In genomic region chr1:23558872-23559135, GRCh38 we compare ENCODE assay signal across 8 cellular contexts. TPM values are rescaled to one million over a fixed set of nuclear protein-coding genes. Genes with fewer than 3 reads are reported as not detected.
DNase-seq lines count a peak whose midpoint lies in the region; FAIRE-seq and TF ChIP-seq lines count a peak whose summit lies in the region.

No MANE protein-coding gene starts in this region.

- peak overlapping the region; percentile 67 for H3K56ac ChIP-seq in H1 (replicated peaks; ENCODE audit: insufficient read length, low read depth, low read length)

- H4K5ac ChIP-seq in H1 (ENCODE audit: insufficient read length, low read depth, low read length): no peak overlapping the region

- no peak overlapping the region for H4K8ac ChIP-seq in H1 (ENCODE audit: extremely low read depth, insufficient read depth, low read length)

- H3K79me1 ChIP-seq in H1 (ENCODE audit: low read depth, low read length): no peaks in the 10 kb centered on the region; the same call in 1 of the 2 replicates

- no peak overlapping the region for H3K4ac ChIP-seq in H1 (replicated peaks; ENCODE audit: insufficient read length, low read depth, low read length)

- peak overlapping the region; percentile 84 for H3K9ac ChIP-seq in OCI-LY3 (ENCODE audit: low read length)
- peak overlapping the region; percentile 63 to 80 (median 76) for H3K9ac ChIP-seq in H1 (replicated peaks in 1 of 4; ENCODE audit: extremely low read depth in 1 of 4, low read depth in 3 of 4, low read length in 3 of 4)

- no peak overlapping the region for H3K23ac ChIP-seq in H1 (ENCODE audit: insufficient read length)

- no peak overlapping the region for H2BK15ac ChIP-seq in H1 (ENCODE audit: low read length)

- H3K4me2 ChIP-seq in OCI-LY3 (ENCODE audit: low read length) (peak overlapping the region; percentile 98), H1 (ENCODE audit: insufficient read depth in 1 of 2, low read depth in 2 of 2, low read length in 2 of 2) (peak overlapping the region; percentile 87 to 98), osteoblast (ENCODE audit: insufficient read depth, low read length) (peak overlapping the region; percentile 95)

- H3K18ac ChIP-seq in H1 (ENCODE audit: extremely low read depth, low read length): peak overlapping the region; percentile 93

- H3K36me3 ChIP-seq in Caco-2 (ENCODE audit: control insufficient read depth, insufficient read depth, low read length) (no peaks in the 10 kb centered on the region), OCI-LY3 (replicated peaks; ENCODE audit: low read depth, low read length) (peaks cover 4% of the 10 kb centered on the region), H1 (ENCODE audit: control insufficient read depth in 2 of 4, insufficient read depth in 4 of 4, low read length in 3 of 4) (peaks cover 0 to 19% (median 0%) of the 10 kb centered on the region in 4 experiments; a peak in 5 of 8 replicates), osteoblast (ENCODE audit: insufficient read depth, low read length) (peaks cover 10% of the 10 kb centered on the region)

- TF ChIP-seq POLR2A in H1 (IDR thresholded peaks at IDR 0.05; ENCODE audit: control extremely low read depth in 1 of 2, low read depth in 2 of 2, low read length in 2 of 2): no peak

- no TSS peak for BruUV-seq in Caco-2 (replicated peaks; lab: Mats Ljungman, UMichigan)

- TF ChIP-seq RAD21 in H1 (IDR thresholded peaks at IDR 0.05 in 1 of 2, conservative IDR thresholded peaks at IDR 0.05 in 1 of 2; ENCODE audit: low read depth in 2 of 2, low read length in 2 of 2): no peak

- peak overlapping the region; percentile 46 for H3K27ac ChIP-seq in OCI-LY3 (ENCODE audit: low read length)
- H3K27ac ChIP-seq in H1 (ENCODE audit: low read depth, low read length): peak overlapping the region; percentile 39
- H3K27ac ChIP-seq in osteoblast (ENCODE audit: low read depth, low read length): peak overlapping the region; percentile 97

- H3K4me1 ChIP-seq in Caco-2: peaks cover 71% of the 10 kb centered on the region
- peaks cover 58% of the 10 kb centered on the region for H3K4me1 ChIP-seq in OCI-LY3 (ENCODE audit: low read length)
- peaks cover 24 to 34% (median 29%) of the 10 kb centered on the region in 4 experiments for H3K4me1 ChIP-seq in H1 (replicated peaks in 1 of 4; ENCODE audit: control insufficient read depth in 3 of 4, insufficient read depth in 4 of 4, low read length in 3 of 4)
- H3K4me1 ChIP-seq in osteoblast (ENCODE audit: insufficient read depth, low read length): peaks cover 64% of the 10 kb centered on the region

- H3K79me2 ChIP-seq in OCI-LY3 (ENCODE audit: low read length) (0 out of 2 replicates have a peak, but pooled peaks cover 3% of the 10 kb centered on the region), H1 (ENCODE audit: control insufficient read depth in 1 of 2, insufficient read depth in 2 of 2, low read length in 2 of 2) (peaks cover 4 to 20% of the 10 kb centered on the region in 2 experiments), osteoblast (ENCODE audit: insufficient read depth, low read length) (peaks cover 24% of the 10 kb centered on the region)

- no peak overlapping the region for H2BK120ac ChIP-seq in H1 (replicated peaks; ENCODE audit: low read depth, low read length)

- H2BK5ac ChIP-seq in H1 (ENCODE audit: low read depth, low read length): peak overlapping the region; percentile 74; the same call in 1 of the 2 replicates

- H2AK5ac ChIP-seq in H1 (ENCODE audit: low read depth, low read length): no peak overlapping the region

- H3K27me3 ChIP-seq in Caco-2 (replicated peaks; ENCODE audit: control insufficient read depth, insufficient read depth, low read length) (no peaks in the 10 kb centered on the region), OCI-LY3 (ENCODE audit: low read depth, low read length) (peaks cover 27% of the 10 kb centered on the region), H1 (replicated peaks in 1 of 4; ENCODE audit: control insufficient read depth in 3 of 4, extremely low read depth in 1 of 4, insufficient read depth in 3 of 4, low read length in 3 of 4) (peaks cover 0 to 4% (median 0%) of the 10 kb centered on the region in 4 experiments; a peak in 2 of 7 replicates), osteoblast (ENCODE audit: insufficient read depth, low read length) (no peaks in the 10 kb centered on the region)

- no peaks in the 10 kb centered on the region for H3K9me3 ChIP-seq in Caco-2
- no peaks in the 10 kb centered on the region for H3K9me3 ChIP-seq in OCI-LY3 (ENCODE audit: insufficient read depth, low read length)
- no peaks in the 10 kb centered on the region for H3K9me3 ChIP-seq in H1 (ENCODE audit: insufficient read depth in 2 of 2, low read depth in 1 of 2, low read length in 1 of 2)
- H3K9me3 ChIP-seq in osteoblast (ENCODE audit: low read depth, low read length): no peaks in the 10 kb centered on the region

- CTCF ChIA-PET in Caco-2 (lab: Charles Lee) (interaction anchor here (0.6 to 3.0 kb wide), 8 partner anchors 9 to 108 kb away, joined by 3 to 20 read pairs (median 4); no protein-coding TSS in a partner anchor), H1 (lab: Charles Lee; ENCODE audit: partially characterized antibody) (interaction anchor here (1.0 to 21.9 kb wide), 12 partner anchors 13 to 133 kb away, joined by 3 to 706 read pairs (median 4); partner anchors contain the start of gene RPL11)

- peaks cover 23% of the 10 kb centered on the region for H3K36me3 Mint-ChIP-seq in Caco-2 (ENCODE audit: insufficient read depth, unreplicated experiment)

- TF ChIP-seq CTCF in Caco-2 (IDR thresholded peaks at IDR 0.05; ENCODE audit: insufficient read depth in 1 of 2, low read depth in 1 of 2, low read length in 1 of 2, severe bottlenecking in 1 of 2, unreplicated experiment in 1 of 2) (no peak), OCI-LY3 (IDR thresholded peaks at IDR 0.05; ENCODE audit: low read depth, low read length) (no peak), H1 (IDR thresholded peaks at IDR 0.05; ENCODE audit: control extremely low read depth in 1 of 3, insufficient read depth in 1 of 3, low read depth in 1 of 3, low read length in 3 of 3) (no peak), osteoblast (IDR thresholded peaks at IDR 0.05; ENCODE audit: extremely low read depth, low read depth, low read length) (no peak)

- POLR2A ChIA-PET in Caco-2 (lab: Charles Lee) (interaction anchor here (1.4 to 3.8 kb wide), 2 partner anchors 18 to 78 kb away, joined by 4 to 46 read pairs; no protein-coding TSS in a partner anchor), H1 (lab: Charles Lee; ENCODE audit: partially characterized antibody) (interaction anchor here (0.6 to 20.4 kb wide), 21 partner anchors 8 to 236 kb away, joined by 3 to 547 read pairs (median 5); partner anchors contain the start of genes HNRNPR and RPL11)

- FAIRE-seq in H1 (lab: Jason Lieb, UNC): no peak

- WGBS in H1 (ENCODE audit: extremely low coverage in 1 of 2, insufficient coverage in 1 of 2, insufficient read length in 1 of 2, insufficient replicate concordance in 2 of 2, low coverage in 1 of 2, low lambda C conversion rate in 2 of 2, missing lambda C conversion rate in 1 of 2), 2 experiments: 0% methylated on average over 13 of the region's 14 CpGs; no CpG with 5 or more reads in 1 of the 2 experiments

- no peak overlapping the region for H2BK20ac ChIP-seq in H1 (ENCODE audit: low read length)

- DNase-seq in Caco-2 (no peak), H1 (ENCODE audit: low read depth in 1 of 2, low spot score in 2 of 2) (no peak), osteoblast (ENCODE audit: insufficient read length, low spot score, missing footprints) (no peak), posterior cingulate gyrus (no peak), DMS114 treated with DMSO at 0.1 percent for 48 hours (lab: John Stamatoyannopoulos, UW; ENCODE audit: unreplicated experiment) (no peak), germinal center (ENCODE audit: low spot score) (no peak), NCI-H2107 (lab: John Stamatoyannopoulos, UW) (no peak)

- H3K27ac Mint-ChIP-seq in Caco-2 (ENCODE audit: unreplicated experiment): peak overlapping the region; percentile 97

- H2BK12ac ChIP-seq in H1 (ENCODE audit: low read depth, low read length): no peak overlapping the region

- peaks cover 46% of the 10 kb centered on the region for H3K4me1 Mint-ChIP-seq in Caco-2 (ENCODE audit: low read depth, unreplicated experiment)

- peaks cover 28% of the 10 kb centered on the region for H3K23me2 ChIP-seq in H1 (ENCODE audit: low read depth, low read length)

- peak overlapping the region; percentile 87 for H3K4me3 Mint-ChIP-seq in Caco-2 (ENCODE audit: unreplicated experiment)

- H3K27me3 Mint-ChIP-seq in Caco-2 (ENCODE audit: insufficient read depth, unreplicated experiment): no peaks in the 10 kb centered on the region

- peak overlapping the region; percentile 68 for H3K4me3 ChIP-seq in Caco-2 (ENCODE audit: low read depth, low read length)
- peak overlapping the region; percentile 94 for H3K4me3 ChIP-seq in OCI-LY3 (ENCODE audit: low read length)
- H3K4me3 ChIP-seq in H1 (ENCODE audit: extremely low read depth in 1 of 4, insufficient read depth in 2 of 4, low read depth in 3 of 4, low read length in 4 of 4): peak overlapping the region; percentile 66 to 98 (median 94)
- peak overlapping the region; percentile 90 for H3K4me3 ChIP-seq in osteoblast (ENCODE audit: insufficient read depth, low read length)

- H4K20me1 ChIP-seq in OCI-LY3 (ENCODE audit: insufficient read depth, low read length): no peaks in the 10 kb centered on the region
- peaks cover 5 to 13% of the 10 kb centered on the region in 2 experiments for H4K20me1 ChIP-seq in H1 (replicated peaks in 1 of 2; ENCODE audit: control insufficient read depth in 1 of 2, insufficient read depth in 2 of 2, low read length in 2 of 2)
- peaks cover 20% of the 10 kb centered on the region for H4K20me1 ChIP-seq in osteoblast (ENCODE audit: insufficient read depth, low read length)

- no peak overlapping the region for H4K91ac ChIP-seq in H1 (replicated peaks; ENCODE audit: insufficient read length, low read length)

- intact Hi-C loops in Caco-2 (cut with micrococcal nuclease; ENCODE audit: unreplicated experiment): loop anchor here (2.0 to 5.0 kb wide), 2 partner anchors 18 to 33 kb away; no protein-coding TSS in a partner anchor
- intact Hi-C loops in posterior cingulate gyrus (cut with DNase I): no loop called here

- H3K9me3 Mint-ChIP-seq in Caco-2 (ENCODE audit: unreplicated experiment): no peaks in the 10 kb centered on the region

- H2AFZ ChIP-seq in OCI-LY3 (ENCODE audit: low read depth, low read length): no peak overlapping the region
- no peak overlapping the region for H2AFZ ChIP-seq in H1 (ENCODE audit: low read length)
- no peak overlapping the region for H2AFZ ChIP-seq in osteoblast (ENCODE audit: low read length)

- no peak overlapping the region for H3K14ac ChIP-seq in H1 (ENCODE audit: insufficient read length)

- TF ChIP-seq EP300 in H1 (IDR thresholded peaks at IDR 0.05; ENCODE audit: borderline replicate concordance in 1 of 2, low read depth in 2 of 2, low read length in 2 of 2): no peak

RNA-seq across cellular contexts. Expression of gene ID3, which starts 0.5 kb away (rescaled TPM):
- total RNA-seq in Caco-2 (2022) (13.7 and 18.0 TPM in 2 replicates), osteoblast (177 and 240 TPM in 2 replicates)
- total RNA-seq in H1 (2021; fragmentation: NEBNext Ultra II Directional; extraction: Animal tissue kit (Norgen Biotek cat#: 25700)): 240 and 252 TPM in 2 replicates
- polyA plus RNA-seq in H1 (2011; rRNA removed): 304 and 490 TPM in 2 replicates
- polyA plus RNA-seq in H1 (2011; cell fraction: cytosol; rRNA removed): 310 TPM
- 192 TPM for polyA plus RNA-seq in H1 (2011; cell fraction: nucleus; rRNA removed)
- polyA plus RNA-seq in H1 (2012, experiment 1 of 2): 135 to 194 TPM (median 157 TPM) in 4 replicates
- 300 TPM for polyA plus RNA-seq in H1 (2012, experiment 2 of 2)
- 260 TPM for polyA plus RNA-seq in H1 (2013, experiment 1 of 2)
- polyA plus RNA-seq in H1 (2013, experiment 2 of 2): 250 TPM
- 30.4 and 61.8 TPM in 2 replicates for polyA minus RNA-seq in H1 (2011; rRNA and poly(A)+ RNA removed)
- polyA minus RNA-seq in H1 (2011; cell fraction: cytosol; rRNA and poly(A)+ RNA removed): 97.4 TPM
- polyA minus RNA-seq in H1 (2011; cell fraction: nucleus; rRNA and poly(A)+ RNA removed): 104 TPM

RNA-seq across cellular contexts. Expression of gene E2F2, which starts 27.8 kb away (rescaled TPM):
- total RNA-seq in Caco-2 (2022) (9.1 and 9.5 TPM in 2 replicates), osteoblast (under 0.01 and 0.29 TPM in 2 replicates)
- 6.1 and 7.0 TPM in 2 replicates for total RNA-seq in H1 (2021; fragmentation: NEBNext Ultra II Directional; extraction: Animal tissue kit (Norgen Biotek cat#: 25700))
- polyA plus RNA-seq in H1 (2011; rRNA removed): 1.8 and 2.3 TPM in 2 replicates
- 1.8 TPM for polyA plus RNA-seq in H1 (2011; cell fraction: cytosol; rRNA removed)
- 2.4 TPM for polyA plus RNA-seq in H1 (2011; cell fraction: nucleus; rRNA removed)
- 3.9 to 5.3 TPM (median 4.1 TPM) in 4 replicates for polyA plus RNA-seq in H1 (2012, experiment 1 of 2)
- polyA plus RNA-seq in H1 (2012, experiment 2 of 2): 3.4 TPM
- 3.1 TPM for polyA plus RNA-seq in H1 (2013, experiment 1 of 2)
- polyA plus RNA-seq in H1 (2013, experiment 2 of 2): 2.9 TPM
- 3.2 and 4.8 TPM in 2 replicates for polyA minus RNA-seq in H1 (2011; rRNA and poly(A)+ RNA removed)
- 2.7 TPM for polyA minus RNA-seq in H1 (2011; cell fraction: cytosol; rRNA and poly(A)+ RNA removed)
- polyA minus RNA-seq in H1 (2011; cell fraction: nucleus; rRNA and poly(A)+ RNA removed): 3.8 TPM

Comparison
In these comparisons a context has a peak if more than half of its experiments do, and no peak if none do; other contexts are left out.
1. H3K27ac ChIP-seq: peak in every context shown above with its lines; median percentile 97 in osteoblast; 46 in OCI-LY3; 39 in H1.